Comparison of ENCODE assay signal across 8 cellular contexts in the genomic region with DNA sequence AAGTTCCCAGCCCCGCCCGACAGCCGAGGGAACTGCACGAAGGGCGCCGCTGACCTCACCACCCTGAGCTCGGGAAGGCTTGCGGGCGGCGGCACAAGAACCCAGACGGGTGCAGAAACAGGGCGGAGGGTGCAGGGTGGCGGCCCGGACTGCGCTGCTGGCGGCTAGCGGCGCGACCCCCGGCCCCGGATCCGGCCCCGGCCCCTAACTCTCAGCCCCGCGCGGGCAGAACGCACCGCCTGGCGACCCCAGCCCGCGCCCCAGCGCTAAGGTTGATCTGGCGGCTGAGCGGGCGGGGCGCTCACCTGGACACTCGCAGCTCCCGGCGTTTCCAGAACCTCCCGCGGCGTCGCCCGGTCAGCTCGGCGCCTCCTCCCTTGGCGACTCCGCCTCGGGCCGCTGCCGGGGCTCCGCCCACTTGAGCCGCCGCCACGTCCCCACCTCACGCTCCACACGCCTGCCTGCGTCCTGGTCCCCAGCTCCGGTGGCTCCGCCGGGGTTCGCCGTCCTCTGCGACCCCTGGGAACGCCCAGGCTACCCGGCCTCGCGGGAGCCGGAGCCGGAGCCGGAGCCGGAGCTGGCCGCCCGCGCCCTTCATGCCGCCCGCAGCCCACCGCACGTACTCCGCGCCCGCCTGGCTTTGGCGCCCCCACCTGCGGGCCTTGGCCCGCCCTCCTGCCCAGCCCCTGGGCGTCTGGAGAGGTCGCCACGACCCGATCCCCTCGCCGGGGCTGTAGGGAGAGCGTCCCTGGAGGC. TPM values are rescaled to one million over a fixed set of nuclear protein-coding genes. Genes with fewer than 3 reads are reported as not detected.
DNase-seq lines count a peak whose midpoint lies in the region; ATAC-seq and TF ChIP-seq lines count a peak whose summit lies in the region.

Gene P4HA2, minus strand, starts transcription at position 369 of the 756 bp plus-strand sequence. CDS start 9,227 bp downstream, outside the sequence.

- peak within 1 kb of the TSS; percentile 2 for H3K27ac ChIP-seq in AG04450 (ENCODE audit: low read depth, low read length)
- H3K27ac ChIP-seq in epithelial cell of prostate, result peak within 1 kb of the TSS; percentile 68
- H3K27ac ChIP-seq in mesodermal cell (ENCODE audit: low read depth, low read length, severe bottlenecking), result peak within 1 kb of the TSS; percentile 45

- DNase-seq in AG04450 (ENCODE audit: low read depth, low spot score), result no peak
- peak; percentile 73 for DNase-seq in NCI-H2227 (lab: John Stamatoyannopoulos, UW; ENCODE audit: unreplicated experiment)
- DNase-seq in epithelial cell of prostate (ENCODE audit: low read depth, low spot score), result no peak
- peak; percentile 26 to 39 for DNase-seq in stimulated activated CD8-positive, alpha-beta memory T cell treated with anti-CD3 and anti-CD28 coated beads, Interleukin-7, amount 100 ng/mL, for 48 hours (ENCODE audit: extremely low read depth in 1 of 2, low read depth in 1 of 2)

- no peaks in the 10 kb centered on the region for H3K36me3 ChIP-seq in mesodermal cell (ENCODE audit: control insufficient read depth, insufficient read depth, low read length)

- no peaks in the 10 kb centered on the region for H3K9me3 ChIP-seq in AG04450 (ENCODE audit: control insufficient read depth, insufficient read depth, low read length)
- no peaks in the 10 kb centered on the region for H3K9me3 ChIP-seq in mesodermal cell (ENCODE audit: control insufficient read depth, low read length)

- H3K4me1 ChIP-seq in mesodermal cell (ENCODE audit: control insufficient read depth, insufficient read depth, low read length, poor library complexity, severe bottlenecking), result peaks cover 7% of the 10 kb centered on the region

- POLR2A ChIA-PET in AG04450 (lab: Yijun Ruan, JAX), result interaction anchor here (0.6 to 1.2 kb wide), 7 partner anchors 12 to 162 kb away, joined by 3 to 5 read pairs (median 4); partner anchors contain the start of gene SLC22A4
- POLR2A ChIA-PET in activated CD8-positive, alpha-beta memory T cell treated with anti-CD3 and anti-CD28 coated beads for 36 hours (lab: Charles Lee), result interaction anchor here (1.2 kb wide), 1 partner anchor 67 kb away, joined by 3 read pairs; the partner anchor contains the start of gene SLC22A4

- no peak for TF ChIP-seq CTCF in AG04450 (IDR thresholded peaks at IDR 0.05; ENCODE audit: low read depth, low read length)

- peak; percentile 77 for ATAC-seq in GM18505 (IDR thresholded peaks at IDR 0.05; ENCODE audit: unreplicated experiment)
- peak; percentile 76 for ATAC-seq in HG02943 (IDR thresholded peaks at IDR 0.05; ENCODE audit: low read depth, unreplicated experiment)

- CTCF ChIA-PET in AG04450 (lab: Charles Lee), result interaction anchor here (0.6 to 10.1 kb wide), 5 partner anchors 10 to 1717 kb away, joined by 3 to 84 read pairs (median 3); no protein-coding TSS in a partner anchor
- CTCF ChIA-PET in activated CD8-positive, alpha-beta memory T cell treated with anti-CD3 and anti-CD28 coated beads for 36 hours (lab: Charles Lee), result interaction anchor here (0.8 to 3.2 kb wide), 5 partner anchors 11 to 96 kb away, joined by 3 to 20 read pairs (median 4); no protein-coding TSS in a partner anchor

- TF ChIP-seq POLR2A in GM18505 (IDR thresholded peaks at IDR 0.05; ENCODE audit: borderline replicate concordance, extremely low read depth, insufficient read depth, insufficient read length), result no peak

- WGBS in mesodermal cell (ENCODE audit: insufficient coverage in 2 of 2), 2 experiments, result 0% methylated on average over 84 to 89 of the region's 92 CpGs

- peaks cover 3% of the 10 kb centered on the region for H3K27me3 ChIP-seq in AG04450 (ENCODE audit: control insufficient read depth, insufficient read depth, low read length)

- peak within 1 kb of the TSS; percentile 72 for H3K4me3 ChIP-seq in AG04450 (ENCODE audit: low read depth, low read length)
- H3K4me3 ChIP-seq in mesodermal cell (ENCODE audit: extremely low read depth, insufficient read depth, low read length, poor library complexity, severe bottlenecking), result peak within 1 kb of the TSS; percentile 65

RNA-seq across cellular contexts. Expression of gene P4HA2, which starts in this region (rescaled TPM):
- polyA plus RNA-seq in AG04450 (2011; rRNA removed), result 178 and 186 TPM in 2 replicates
- polyA minus RNA-seq in AG04450 (2011; rRNA and poly(A)+ RNA removed), result 114 and 128 TPM in 2 replicates
- total RNA-seq in activated CD8-positive, alpha-beta memory T cell treated with anti-CD3 and anti-CD28 coated beads for 36 hours, result 10 to 100 TPM; 15.5 to 18.3 TPM
- polyA plus RNA-seq in mesodermal cell (2013, experiment 1 of 2), result 59.9 TPM
- polyA plus RNA-seq in mesodermal cell (2013, experiment 2 of 2), result 58.1 TPM

Comparison
In these comparisons a context has a peak if more than half of its experiments do, and no peak if none do; other contexts are left out.
1. DNase-seq: peak in NCI-H2227 (single experiment) and stimulated activated CD8-positive, alpha-beta memory T cell treated with anti-CD3 and anti-CD28 coated beads, Interleukin-7, amount 100 ng/mL, for 48 hours (2 of 2); none in AG04450 (single experiment) and epithelial cell of prostate (single experiment).
2. H3K27ac ChIP-seq: peak in every context shown above with its lines; median percentile 68 in epithelial cell of prostate; 45 in mesodermal cell; 2 in AG04450.